Comparison of ENCODE assay signal across 9 cellular contexts in the genomic region with DNA sequence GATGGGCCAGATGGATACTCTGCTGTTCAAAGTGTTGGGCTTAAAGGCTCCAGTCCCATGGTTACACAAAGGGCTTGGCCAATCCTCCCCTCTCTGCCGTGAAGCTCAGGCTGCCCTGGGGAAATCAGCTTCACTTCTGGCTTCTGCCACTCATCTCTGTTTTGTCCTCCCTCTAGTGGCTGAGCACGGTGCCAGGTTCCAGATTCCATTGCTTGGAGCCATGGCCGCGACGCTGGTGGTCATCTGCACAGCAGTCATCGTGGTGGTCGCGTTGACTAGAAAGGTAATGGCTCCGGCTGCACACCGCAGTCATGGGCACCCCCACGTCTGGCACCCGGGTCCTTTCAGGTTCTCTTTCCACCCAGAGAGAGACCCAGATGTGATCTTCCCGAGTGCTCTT. TPM values are rescaled to one million over a fixed set of nuclear protein-coding genes. Genes with fewer than 3 reads are reported as not detected.
A peak's percentile ranks its signal among the peaks of the same experiment; 100 is the strongest.
DNase-seq lines count a peak whose midpoint lies in the region; ATAC-seq and TF ChIP-seq lines count a peak whose summit lies in the region.
"Had no signal": no experiment of that assay in that cellular context is flagged by ENCODE, and none has a peak within 500 bp of the region (broad histone marks: within the 10 kb centered on the region; RNA-seq: fewer than 3 reads in every experiment).

No MANE protein-coding gene starts in this region.

- TF ChIP-seq POLR2A in esophagus muscularis mucosa (IDR thresholded peaks at IDR 0.05; ENCODE audit: low read depth): no peak

- no peaks in the 10 kb centered on the region for H3K9me3 ChIP-seq in esophagus muscularis mucosa
- H3K9me3 ChIP-seq: body of pancreas had no signal

- no peaks in the 10 kb centered on the region for H3K36me3 ChIP-seq in kidney epithelial cell (ENCODE audit: control insufficient read depth, insufficient read depth, low read length)
- no peaks in the 10 kb centered on the region for H3K36me3 ChIP-seq in esophagus muscularis mucosa

- intact Hi-C loops in esophagus muscularis mucosa (cut with DNase I): no loop called here

- H3K27me3 ChIP-seq in kidney epithelial cell (ENCODE audit: control insufficient read depth, insufficient read depth, low read length): no peaks in the 10 kb centered on the region
- no peaks in the 10 kb centered on the region for H3K27me3 ChIP-seq in esophagus muscularis mucosa
- H3K27me3 ChIP-seq: body of pancreas had no signal

- H3K4me1 ChIP-seq in esophagus muscularis mucosa: no peaks in the 10 kb centered on the region
- H3K4me1 ChIP-seq: body of pancreas had no signal

- 79% methylated on average over 13 of the region's 13 CpGs for WGBS in esophagus muscularis mucosa

- DNase-seq in stimulated activated CD4-positive, alpha-beta T cell treated with anti-CD3 and anti-CD28 coated beads, Interleukin-15, amount 100 ng/mL, for 24 hours: peak; percentile 46
- no peak for DNase-seq in stimulated activated CD4-positive, alpha-beta T cell treated with anti-CD3 and anti-CD28 coated beads, Interleukin-1b, Interleukin-23, amount 100 ng/mL, for 48 hours
- DNase-seq in MV-4-11 (lab: John Stamatoyannopoulos, UW) (peak; percentile 38), activated gamma-delta T cell (lab: John Stamatoyannopoulos, UW) (peak; percentile 11), kidney epithelial cell (ENCODE audit: low read depth) (no peak), esophagus muscularis mucosa (ENCODE audit: extremely low spot score) (no peak)

- H3K27ac ChIP-seq in esophagus muscularis mucosa (replicated peaks in 1 of 4): no peak overlapping the region
- H3K27ac ChIP-seq: body of pancreas had no signal

- ATAC-seq in HG03439 (IDR thresholded peaks at IDR 0.05; ENCODE audit: unreplicated experiment) (no peak), GM21825 (IDR thresholded peaks at IDR 0.05; ENCODE audit: unreplicated experiment) (no peak)
- ATAC-seq: body of pancreas had no signal

- TF ChIP-seq CTCF in kidney epithelial cell (IDR thresholded peaks at IDR 0.05; ENCODE audit: insufficient read depth, low read length, poor library complexity, severe bottlenecking) (peak; percentile 64), esophagus muscularis mucosa (IDR thresholded peaks at IDR 0.05) (peak in 1 of 3 experiments; percentile 7)

- TF ChIP-seq EP300 in esophagus muscularis mucosa (IDR thresholded peaks at IDR 0.05): no peak

- H3K4me3 ChIP-seq in kidney epithelial cell (ENCODE audit: low read depth, low read length) (no peak overlapping the region), esophagus muscularis mucosa (no peak overlapping the region)
- H3K4me3 ChIP-seq: body of pancreas had no signal

RNA-seq across cellular contexts. Expression of gene TIGIT, which starts 5.6 kb away (rescaled TPM):
- total RNA-seq in kidney epithelial cell (not detected in 2 replicates), esophagus muscularis mucosa (under 1 TPM in 1 of 4 donors, not detected in 3; 0.33 TPM)
- total RNA-seq: body of pancreas had no signal

Comparison
In these comparisons a context has a peak if more than half of its experiments do, and no peak if none do; other contexts are left out.
1. DNase-seq: peak in stimulated activated CD4-positive, alpha-beta T cell treated with anti-CD3 and anti-CD28 coated beads, Interleukin-15, amount 100 ng/mL, for 24 hours (single experiment), MV-4-11 (single experiment) and activated gamma-delta T cell (single experiment); none in stimulated activated CD4-positive, alpha-beta T cell treated with anti-CD3 and anti-CD28 coated beads, Interleukin-1b, Interleukin-23, amount 100 ng/mL, for 48 hours (single experiment), kidney epithelial cell (single experiment) and esophagus muscularis mucosa (single experiment).